14 cellular contexts compared by ENCODE assay signal in the genomic region with DNA sequence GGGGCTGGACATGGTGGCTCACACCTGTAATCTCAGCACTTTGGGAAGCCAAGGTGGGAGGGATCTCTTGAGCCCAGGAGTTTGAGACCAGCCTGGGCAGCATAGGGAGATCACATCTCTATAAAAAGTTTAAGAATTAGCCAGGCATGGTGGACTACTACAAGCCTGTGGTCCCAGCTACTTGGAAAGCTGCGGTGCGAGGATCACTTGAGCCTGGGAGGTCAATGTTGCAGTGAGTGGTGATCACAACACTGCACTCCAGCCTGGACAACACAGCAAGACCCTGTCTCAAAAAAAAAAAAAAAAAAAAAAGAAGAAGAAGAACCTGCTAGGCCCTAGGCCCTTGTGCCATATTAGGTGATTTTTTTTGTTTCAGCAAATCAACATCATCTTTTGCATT. TPM values are rescaled to one million over a fixed set of nuclear protein-coding genes. Genes with fewer than 3 reads are reported as not detected.
DNase-seq lines count a peak whose midpoint lies in the region; ATAC-seq, FAIRE-seq and TF ChIP-seq lines count a peak whose summit lies in the region.
"Had no signal": no experiment of that assay in that cellular context is flagged by ENCODE, and none has a peak within 500 bp of the region (broad histone marks: within the 10 kb centered on the region; RNA-seq: fewer than 3 reads in every experiment).

No MANE protein-coding gene starts in this region.

- no peak overlapping the region for H3K9ac ChIP-seq in Karpas-422 (ENCODE audit: low read length)
- H3K9ac ChIP-seq in endothelial cell of umbilical vein (replicated peaks; ENCODE audit: extremely low read depth, insufficient read depth, low read length): no peak overlapping the region
- H3K9ac ChIP-seq in neural progenitor cell: no peak overlapping the region

- no peaks in the 10 kb centered on the region for H3K36me3 ChIP-seq in Karpas-422 (ENCODE audit: insufficient read depth, low read length)
- no peaks in the 10 kb centered on the region for H3K36me3 ChIP-seq in endothelial cell of umbilical vein (ENCODE audit: control insufficient read depth in 2 of 2, extremely low read depth in 1 of 2, insufficient read depth in 2 of 2, low read length in 2 of 2)
- no peaks in the 10 kb centered on the region for H3K36me3 ChIP-seq in neural progenitor cell
- H3K36me3 ChIP-seq: WERI-Rb-1 had no signal

- H3K4me1 ChIP-seq in Karpas-422 (ENCODE audit: low read length) (peaks cover 14% of the 10 kb centered on the region), endothelial cell of umbilical vein (ENCODE audit: control insufficient read depth, extremely low read depth, insufficient read depth, low read length) (peaks cover 19% of the 10 kb centered on the region), neural progenitor cell (no peaks in the 10 kb centered on the region)

- dilution Hi-C loops in endothelial cell of umbilical vein (cut with MboI; ENCODE audit: extremely low pct_ligation_motif_present, low sequenced_read_pairs): no loop called here

- H3K4me3 ChIP-seq in Karpas-422 (ENCODE audit: low read length) (0 out of 2 replicates have a peak overlapping the region, but pooled peaks have one; percentile 2), endothelial cell of umbilical vein (replicated peaks in 1 of 3; ENCODE audit: insufficient read depth in 1 of 3, low read depth in 1 of 3, low read length in 3 of 3) (no peak overlapping the region), neural progenitor cell (no peak overlapping the region)

- H3K27me3 ChIP-seq in Karpas-422 (ENCODE audit: low read length): no peaks in the 10 kb centered on the region
- no peaks in the 10 kb centered on the region for H3K27me3 ChIP-seq in endothelial cell of umbilical vein (ENCODE audit: control insufficient read depth in 2 of 2, insufficient read depth in 2 of 2, low read length in 2 of 2)
- H3K27me3 ChIP-seq in neural progenitor cell: no peaks in the 10 kb centered on the region

- H3F3A ChIP-seq in neural progenitor cell (ENCODE audit: low read depth): no peaks in the 10 kb centered on the region

- no peaks in the 10 kb centered on the region for H3K27me3 Mint-ChIP-seq in stimulated activated memory B cell treated with anti-CD40 and anti-IgM and Interleukin-4, amounts not matched to agents 10 μg/mL and 1 μg/mL and 100 μg/mL, for 72 hours
- no peaks in the 10 kb centered on the region for H3K27me3 Mint-ChIP-seq in neural progenitor cell (ENCODE audit: insufficient read depth, low read depth)
- H3K27me3 Mint-ChIP-seq: activated naive CD8-positive, alpha-beta T cell treated with anti-CD3 and anti-CD28 coated beads, Interleukin-2, amount 10 ng/mL, durations not matched to agents 7 days and 5 days had no signal

- no peak for TF ChIP-seq CTCF in endothelial cell of umbilical vein (IDR thresholded peaks at IDR 0.05; ENCODE audit: extremely low read depth in 1 of 2, insufficient read depth in 1 of 2, low read depth in 1 of 2, low read length in 2 of 2)
- TF ChIP-seq CTCF in neural progenitor cell (IDR thresholded peaks at IDR 0.05): no peak

- POLR2A ChIA-PET in endothelial cell of umbilical vein (lab: Charles Lee): interaction anchor here (0.6 kb wide), 1 partner anchor 188 kb away, joined by 3 read pairs; the partner anchor contains the start of gene CLOCK

- peaks cover 19% of the 10 kb centered on the region for H3K4me1 Mint-ChIP-seq in stimulated activated memory B cell treated with anti-CD40 and anti-IgM and Interleukin-4, amounts not matched to agents 10 μg/mL and 1 μg/mL and 100 μg/mL, for 72 hours
- no peaks in the 10 kb centered on the region for H3K4me1 Mint-ChIP-seq in neural progenitor cell

- no peaks in the 10 kb centered on the region for H3K9me1 ChIP-seq in endothelial cell of umbilical vein (replicated peaks; ENCODE audit: control insufficient read depth, extremely low read depth, insufficient read depth, low read length)

- H3K27ac ChIP-seq in Karpas-422 (ENCODE audit: low read length) (peak overlapping the region; percentile 60), endothelial cell of umbilical vein (ENCODE audit: insufficient read depth, low read depth, low read length) (peak overlapping the region; percentile 33), neural progenitor cell (no peak overlapping the region)
- H3K27ac ChIP-seq: WERI-Rb-1 had no signal

- CTCF ChIA-PET in endothelial cell of umbilical vein (lab: Charles Lee): interaction anchor here (1.3 to 1.8 kb wide), 3 partner anchors 12 to 387 kb away, joined by 4 to 7 read pairs (median 4); partner anchors contain the start of gene SRD5A3

- H3K9me3 Mint-ChIP-seq in stimulated activated memory B cell treated with anti-CD40 and anti-IgM and Interleukin-4, amounts not matched to agents 10 μg/mL and 1 μg/mL and 100 μg/mL, for 72 hours: no peaks in the 10 kb centered on the region
- H3K9me3 Mint-ChIP-seq in neural progenitor cell: peaks cover 5% of the 10 kb centered on the region
- H3K9me3 Mint-ChIP-seq: activated naive CD8-positive, alpha-beta T cell treated with anti-CD3 and anti-CD28 coated beads, Interleukin-2, amount 10 ng/mL, durations not matched to agents 7 days and 5 days had no signal

- peaks cover 12% of the 10 kb centered on the region for H3K36me3 Mint-ChIP-seq in stimulated activated memory B cell treated with anti-CD40 and anti-IgM and Interleukin-4, amounts not matched to agents 10 μg/mL and 1 μg/mL and 100 μg/mL, for 72 hours
- H3K36me3 Mint-ChIP-seq in neural progenitor cell: peaks cover 15% of the 10 kb centered on the region

- H4K20me1 ChIP-seq in Karpas-422 (ENCODE audit: insufficient read depth, low read depth, low read length) (no peaks in the 10 kb centered on the region), endothelial cell of umbilical vein (replicated peaks; ENCODE audit: control insufficient read depth, extremely low read depth, insufficient read depth, low read length) (no peaks in the 10 kb centered on the region), neural progenitor cell (ENCODE audit: low read depth) (no peaks in the 10 kb centered on the region)

- H3K4me3 Mint-ChIP-seq in stimulated activated memory B cell treated with anti-CD40 and anti-IgM and Interleukin-4, amounts not matched to agents 10 μg/mL and 1 μg/mL and 100 μg/mL, for 72 hours: no peak overlapping the region
- no peak overlapping the region for H3K4me3 Mint-ChIP-seq in neural progenitor cell
- H3K4me3 Mint-ChIP-seq: activated naive CD8-positive, alpha-beta T cell treated with anti-CD3 and anti-CD28 coated beads, Interleukin-2, amount 10 ng/mL, durations not matched to agents 7 days and 5 days had no signal

- BruUV-seq in endothelial cell of umbilical vein (replicated peaks; lab: Mats Ljungman, UMichigan): no TSS peak

- intact Hi-C loops in endothelial cell of umbilical vein (cut with micrococcal nuclease): no loop called here

- H3K9me2 ChIP-seq in Karpas-422 (replicated peaks; ENCODE audit: insufficient read depth, low read length): no peaks in the 10 kb centered on the region

- H3K79me2 ChIP-seq in Karpas-422 (ENCODE audit: low read length) (no peaks in the 10 kb centered on the region), endothelial cell of umbilical vein (ENCODE audit: control insufficient read depth, insufficient read depth, low read length) (no peaks in the 10 kb centered on the region), neural progenitor cell (ENCODE audit: low read depth) (no peaks in the 10 kb centered on the region)

- peak overlapping the region; percentile 46 for H3K27ac Mint-ChIP-seq in stimulated activated memory B cell treated with anti-CD40 and anti-IgM and Interleukin-4, amounts not matched to agents 10 μg/mL and 1 μg/mL and 100 μg/mL, for 72 hours
- H3K27ac Mint-ChIP-seq in neural progenitor cell: no peak overlapping the region
- H3K27ac Mint-ChIP-seq: activated naive CD8-positive, alpha-beta T cell treated with anti-CD3 and anti-CD28 coated beads, Interleukin-2, amount 10 ng/mL, durations not matched to agents 7 days and 5 days had no signal

- H2AFZ ChIP-seq in Karpas-422 (ENCODE audit: low read length) (no peak overlapping the region), endothelial cell of umbilical vein (ENCODE audit: low read depth, low read length) (no peak overlapping the region), neural progenitor cell (replicated peaks) (no peak overlapping the region)

- ATAC-seq in GM18909 (IDR thresholded peaks at IDR 0.05; ENCODE audit: poor library complexity, unreplicated experiment): peak; percentile 13
- ATAC-seq in stimulated activated memory B cell treated with anti-CD40 and anti-IgM and Interleukin-4, amounts not matched to agents 10 μg/mL and 1 μg/mL and 100 μg/mL, for 72 hours: no peak

- no peak for FAIRE-seq in endothelial cell of umbilical vein (lab: Jason Lieb, UNC)
- FAIRE-seq: colon, urothelium cell line had no signal

- H3K4me2 ChIP-seq in Karpas-422 (ENCODE audit: low read depth, low read length, poor library complexity, severe bottlenecking) (peak overlapping the region; percentile 57), endothelial cell of umbilical vein (ENCODE audit: insufficient read depth, low read length) (peak overlapping the region; percentile 77), neural progenitor cell (no peak overlapping the region)

- DNase-seq in Karpas-422 (no peak), endothelial cell of umbilical vein (ENCODE audit: low read depth, low spot score) (no peak), NCI-H446 treated with DMSO at 0.1 percent for 48 hours (lab: John Stamatoyannopoulos, UW) (no peak), NCI-H748 (lab: John Stamatoyannopoulos, UW; ENCODE audit: unreplicated experiment) (no peak), neural progenitor cell (ENCODE audit: low spot score) (no peak), NCI-H510A (lab: John Stamatoyannopoulos, UW) (no peak)
- DNase-seq: activated naive CD8-positive, alpha-beta T cell treated with anti-CD3 and anti-CD28 coated beads, Interleukin-2, amount 10 ng/mL, durations not matched to agents 7 days and 5 days; DND-41; GOT3; WERI-Rb-1 had no signal

- no peak for TF ChIP-seq POLR2A in endothelial cell of umbilical vein (IDR thresholded peaks at IDR 0.05; ENCODE audit: low read depth, low read length)

- H3K9me3 ChIP-seq in Karpas-422 (ENCODE audit: low read length) (no peaks in the 10 kb centered on the region), endothelial cell of umbilical vein (replicated peaks; ENCODE audit: control insufficient read depth, insufficient read depth, low read length) (no peaks in the 10 kb centered on the region), neural progenitor cell (ENCODE audit: low read depth) (no peaks in the 10 kb centered on the region)

RNA-seq across cellular contexts. Expression of gene SRD5A3, which starts 12.2 kb away (rescaled TPM):
- total RNA-seq in Karpas-422 (2014; rRNA removed; shearing (Covaris generic); ENCODE audit: low replicate concordance): 15.6 and 25.7 TPM in 2 replicates
- total RNA-seq in endothelial cell of umbilical vein: 24.3 and 30.4 TPM in 2 replicates
- 23.6 and 29.0 TPM in 2 replicates for polyA plus RNA-seq in endothelial cell of umbilical vein
- 19.4 and 22.3 TPM in 2 replicates for polyA plus RNA-seq in endothelial cell of umbilical vein (2011; cell fraction: cytosol; rRNA removed)
- 8.9 and 9.2 TPM in 2 replicates for polyA plus RNA-seq in endothelial cell of umbilical vein (2011; cell fraction: nucleus; rRNA removed)
- polyA plus RNA-seq in endothelial cell of umbilical vein (2012): 17.0 and 23.7 TPM in 2 replicates
- polyA minus RNA-seq in endothelial cell of umbilical vein: 36.5 and 44.5 TPM in 2 replicates
- 16.2 TPM for polyA minus RNA-seq in endothelial cell of umbilical vein (2011; cell fraction: cytosol; rRNA and poly(A)+ RNA removed)
- 4.1 and 4.4 TPM in 2 replicates for polyA minus RNA-seq in endothelial cell of umbilical vein (2011; cell fraction: nucleus; rRNA and poly(A)+ RNA removed)
- total RNA-seq in neural progenitor cell (ENCODE audit: low replicate concordance): 13.2 and 22.7 TPM in 2 replicates

RNA-seq across cellular contexts. Expression of gene TMEM165, which starts 37.5 kb away (rescaled TPM):
- total RNA-seq in Karpas-422 (2014; rRNA removed; shearing (Covaris generic); ENCODE audit: low replicate concordance): 118 and 165 TPM in 2 replicates
- 159 and 177 TPM in 2 replicates for total RNA-seq in endothelial cell of umbilical vein
- polyA plus RNA-seq in endothelial cell of umbilical vein: 144 and 188 TPM in 2 replicates
- polyA plus RNA-seq in endothelial cell of umbilical vein (2011; cell fraction: cytosol; rRNA removed): 71.6 and 82.9 TPM in 2 replicates
- polyA plus RNA-seq in endothelial cell of umbilical vein (2011; cell fraction: nucleus; rRNA removed): 224 and 301 TPM in 2 replicates
- 67.9 and 96.6 TPM in 2 replicates for polyA plus RNA-seq in endothelial cell of umbilical vein (2012)
- 376 and 416 TPM in 2 replicates for polyA minus RNA-seq in endothelial cell of umbilical vein
- 58.4 TPM for polyA minus RNA-seq in endothelial cell of umbilical vein (2011; cell fraction: cytosol; rRNA and poly(A)+ RNA removed)
- polyA minus RNA-seq in endothelial cell of umbilical vein (2011; cell fraction: nucleus; rRNA and poly(A)+ RNA removed): 216 and 313 TPM in 2 replicates
- 85.6 and 110 TPM in 2 replicates for total RNA-seq in neural progenitor cell (ENCODE audit: low replicate concordance)
